In the genomic region with DNA sequence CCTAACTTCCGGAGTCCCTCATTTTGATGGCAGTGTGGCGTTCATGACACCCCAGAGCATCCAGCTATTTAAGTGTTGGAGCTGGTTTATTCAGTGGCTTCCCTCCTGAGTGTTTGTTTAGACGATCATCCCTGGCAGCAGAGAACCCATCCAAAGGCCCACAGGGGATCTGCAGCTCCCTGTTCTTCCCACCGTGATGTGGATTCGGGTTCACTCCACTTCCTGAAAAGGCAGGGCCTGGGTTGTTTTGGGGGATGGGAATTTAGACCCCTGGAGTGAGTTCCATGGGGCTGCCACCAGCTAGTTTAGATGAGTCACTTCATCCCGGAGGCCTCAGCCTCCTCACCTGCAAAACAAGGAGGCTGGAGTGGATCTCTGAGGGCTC, we compare ENCODE assay signal across 9 cellular contexts. TPM values are rescaled to one million over a fixed set of nuclear protein-coding genes. Genes with fewer than 3 reads are reported as not detected.
DNase-seq lines count a peak whose midpoint lies in the region; ATAC-seq and TF ChIP-seq lines count a peak whose summit lies in the region.
"Had no signal": no experiment of that assay in that cellular context is flagged by ENCODE, and none has a peak within 500 bp of the region (broad histone marks: within the 10 kb centered on the region; RNA-seq: fewer than 3 reads in every experiment).

No MANE protein-coding gene starts in this region.

- peaks cover 15% of the 10 kb centered on the region for H3K27me3 Mint-ChIP-seq in endodermal cell (ENCODE audit: insufficient read depth)

- no peak for ATAC-seq in HG02970 (IDR thresholded peaks at IDR 0.05; ENCODE audit: low FRiP score, unreplicated experiment)

- H3K9ac ChIP-seq in NT2/D1 (ENCODE audit: insufficient read length, low read depth) (peak overlapping the region; percentile 64), endodermal cell (ENCODE audit: extremely low read depth, low read length, poor library complexity, severe bottlenecking) (peak overlapping the region; percentile 55)

- H3K27ac ChIP-seq in endodermal cell (ENCODE audit: low read depth, low read length) = peak overlapping the region; percentile 25
- H3K27ac ChIP-seq in osteoblast (ENCODE audit: low read depth, low read length) = no peak overlapping the region

- H4K20me1 ChIP-seq in osteoblast (ENCODE audit: insufficient read depth, low read length) = peaks cover 24% of the 10 kb centered on the region

- no peaks in the 10 kb centered on the region for H3K9me3 Mint-ChIP-seq in endodermal cell

- H3K4me1 ChIP-seq in NT2/D1 (ENCODE audit: insufficient read depth, insufficient read length) (peaks cover 14% of the 10 kb centered on the region), endodermal cell (ENCODE audit: control insufficient read depth, insufficient read depth, low read length) (peaks cover 23% of the 10 kb centered on the region), osteoblast (ENCODE audit: insufficient read depth, low read length) (peaks cover 14% of the 10 kb centered on the region)

- TF ChIP-seq CTCF in endodermal cell (conservative IDR thresholded peaks at IDR 0.05) (no peak), osteoblast (IDR thresholded peaks at IDR 0.05; ENCODE audit: extremely low read depth, low read depth, low read length) (no peak)

- H3K4me3 ChIP-seq in NT2/D1 (ENCODE audit: insufficient read length, low read depth) (peak overlapping the region; percentile 70), endodermal cell (ENCODE audit: low read length) (peak overlapping the region; percentile 93), osteoblast (ENCODE audit: insufficient read depth, low read length) (peak overlapping the region; percentile 32)

- DNase-seq in ELF-1 (ENCODE audit: low read depth, low spot score) (peak; percentile 55), NT2/D1 (ENCODE audit: low read depth, low spot score) (no peak), endodermal cell (peak; percentile 94), osteoblast (ENCODE audit: insufficient read length, low spot score, missing footprints) (no peak)
- no peak for DNase-seq in activated CD4-positive, CD25-positive, alpha-beta regulatory T cell treated with anti-CD3 and anti-CD28 coated beads, Interleukin-2, amount 50 U/mL, for 72 hours
- no peak for DNase-seq in stimulated activated CD4-positive, alpha-beta T cell treated with anti-CD3 and anti-CD28 coated beads, Interleukin-4, amount 100 ng/mL, for 1 hour
- DNase-seq: NCI-H446 treated with DMSO at 0.1 percent for 48 hours, uterus had no signal

- H3K79me2 ChIP-seq in osteoblast (ENCODE audit: insufficient read depth, low read length) = no peaks in the 10 kb centered on the region

- 12 to 20% methylated on average over 5 to 6 of the region's 6 CpGs for WGBS in endodermal cell (ENCODE audit: insufficient coverage in 1 of 2, insufficient read length in 1 of 2), 2 experiments

- H3K36me3 ChIP-seq in NT2/D1 (ENCODE audit: insufficient read depth, insufficient read length, low read length) = peaks cover 12% of the 10 kb centered on the region
- no peaks in the 10 kb centered on the region for H3K36me3 ChIP-seq in endodermal cell (ENCODE audit: control insufficient read depth, insufficient read depth, low read length)
- no peaks in the 10 kb centered on the region for H3K36me3 ChIP-seq in osteoblast (ENCODE audit: insufficient read depth, low read length)
- H3K36me3 ChIP-seq: uterus had no signal

- H3K4me2 ChIP-seq in osteoblast (ENCODE audit: insufficient read depth, low read length) = peak overlapping the region; percentile 84

- H3K27ac Mint-ChIP-seq in endodermal cell = peak overlapping the region; percentile 93

- H2AFZ ChIP-seq in osteoblast (ENCODE audit: low read length) = no peak overlapping the region

- H3K4me1 Mint-ChIP-seq in endodermal cell = peaks cover 51% of the 10 kb centered on the region

- H3K36me3 Mint-ChIP-seq in endodermal cell (ENCODE audit: low read depth) = peaks cover 3% of the 10 kb centered on the region

- peak overlapping the region; percentile 82 for H3K4me3 Mint-ChIP-seq in endodermal cell

- H3K9me3 ChIP-seq in NT2/D1 (ENCODE audit: insufficient read depth, low read length) = no peaks in the 10 kb centered on the region
- H3K9me3 ChIP-seq in endodermal cell (ENCODE audit: control insufficient read depth, low read length) = no peaks in the 10 kb centered on the region
- no peaks in the 10 kb centered on the region for H3K9me3 ChIP-seq in osteoblast (ENCODE audit: low read depth, low read length)
- H3K9me3 ChIP-seq: uterus had no signal

- H3K27me3 ChIP-seq in NT2/D1 (ENCODE audit: insufficient read depth, insufficient read length) (peaks cover 25% of the 10 kb centered on the region), endodermal cell (ENCODE audit: control insufficient read depth, insufficient read depth, low read length, poor library complexity, severe bottlenecking) (no peaks in the 10 kb centered on the region), osteoblast (ENCODE audit: insufficient read depth, low read length) (peaks cover 48% of the 10 kb centered on the region)
- H3K27me3 ChIP-seq: uterus had no signal

RNA-seq across cellular contexts. Expression of gene KSR1, which starts 2.3 kb away (rescaled TPM):
- total RNA-seq in endodermal cell (10 to 100 TPM; 33.7 to 46.3 TPM), osteoblast (6.2 and 6.5 TPM in 2 replicates)
- polyA plus RNA-seq in endodermal cell (2013, experiment 1 of 2) = 18.3 TPM
- 18.3 TPM for polyA plus RNA-seq in endodermal cell (2013, experiment 2 of 2)

Comparison
In these comparisons a context has a peak if more than half of its experiments do, and no peak if none do; other contexts are left out.
1. DNase-seq: peak in ELF-1 (single experiment) and endodermal cell (single experiment); none in NT2/D1 (single experiment), osteoblast (single experiment), activated CD4-positive, CD25-positive, alpha-beta regulatory T cell treated with anti-CD3 and anti-CD28 coated beads, Interleukin-2, amount 50 U/mL, for 72 hours (single experiment) and stimulated activated CD4-positive, alpha-beta T cell treated with anti-CD3 and anti-CD28 coated beads, Interleukin-4, amount 100 ng/mL, for 1 hour (single experiment).
2. H3K4me3 ChIP-seq: peak in every context shown above with its lines; median percentile 93 in endodermal cell; 70 in NT2/D1; 32 in osteoblast.